Comparison of ENCODE assay signal across 8 cellular contexts in genomic region chr1:27600500-27601175, GRCh38. TPM values are rescaled to one million over a fixed set of nuclear protein-coding genes. Genes with fewer than 3 reads are reported as not detected.
DNase-seq lines count a peak whose midpoint lies in the region; ATAC-seq and TF ChIP-seq lines count a peak whose summit lies in the region.

No MANE protein-coding gene starts in this region.

- ATAC-seq in left ventricle myocardium superior (no peak), WTC11 (peak; percentile 53), upper lobe of right lung (no peak), GM21737 (IDR thresholded peaks at IDR 0.05; ENCODE audit: unreplicated experiment) (no peak), HG02884 (IDR thresholded peaks at IDR 0.05; ENCODE audit: unreplicated experiment) (no peak)

- H3K36me3 ChIP-seq in left ventricle myocardium inferior (no peaks in the 10 kb centered on the region), upper lobe of right lung (no peaks in the 10 kb centered on the region)

- H3K36me3 Mint-ChIP-seq in WTC11: no peaks in the 10 kb centered on the region

- no peaks in the 10 kb centered on the region for H3K9me3 Mint-ChIP-seq in WTC11

- H3K9me3 ChIP-seq in left ventricle myocardium inferior (replicated peaks) (no peaks in the 10 kb centered on the region), upper lobe of right lung (no peaks in the 10 kb centered on the region)

- H3K27me3 Mint-ChIP-seq in WTC11 (ENCODE audit: low read depth): no peaks in the 10 kb centered on the region; the same call in 1 of the 2 replicates

- H3K27ac Mint-ChIP-seq in WTC11: peak overlapping the region; percentile 46; the same call in 1 of the 2 replicates

- intact Hi-C loops in left ventricle myocardium inferior (cut with micrococcal nuclease) (no loop called here), left ventricle myocardium superior (cut with micrococcal nuclease) (loop anchor here (5.0 kb wide), 1 partner anchor 38 kb away; no protein-coding TSS in a partner anchor), upper lobe of right lung (cut with DNase I) (loop anchor here (10.0 kb wide), 2 partner anchors 66 to 206 kb away; partner anchors contain the start of gene GPR3)

- no peaks in the 10 kb centered on the region for H3K27me3 ChIP-seq in left ventricle myocardium inferior (ENCODE audit: low read depth)
- H3K27me3 ChIP-seq in upper lobe of right lung: no peaks in the 10 kb centered on the region

- peak overlapping the region; percentile 57 for H3K4me3 Mint-ChIP-seq in WTC11

- TF ChIP-seq CTCF in left ventricle myocardium inferior (IDR thresholded peaks at IDR 0.05; ENCODE audit: borderline replicate concordance): no peak
- TF ChIP-seq CTCF in WTC11 (IDR thresholded peaks at IDR 0.05): no peak
- no peak for TF ChIP-seq CTCF in upper lobe of right lung (IDR thresholded peaks at IDR 0.05)

- DNase-seq in left ventricle myocardium inferior (no peak), left ventricle myocardium superior (no peak), WTC11 (ENCODE audit: low spot score) (no peak), left kidney (ENCODE audit: low read depth, low spot score) (peak; percentile 88), upper lobe of right lung (no peak)
- DNase-seq in stimulated activated CD4-positive, alpha-beta T cell treated with anti-CD3 and anti-CD28 coated beads, Interleukin-4, amount 100 ng/mL, for 24 hours: no peak

- H3K4me1 ChIP-seq in left ventricle myocardium inferior (peaks cover 96% of the 10 kb centered on the region), upper lobe of right lung (peaks cover 49% of the 10 kb centered on the region)

- POLR2A ChIA-PET in WTC11 (lab: Charles Lee): interaction anchor here (1.0 to 6.5 kb wide), 4 partner anchors 26 to 235 kb away, joined by 3 to 33 read pairs (median 9); no protein-coding TSS in a partner anchor

- CTCF ChIA-PET in WTC11 (lab: Charles Lee): interaction anchor here (0.5 to 13.6 kb wide), 36 partner anchors 9 to 1366 kb away, joined by 3 to 376 read pairs (median 6); partner anchors contain the start of gene CEP85

- H3K27ac ChIP-seq in left ventricle myocardium inferior (replicated peaks) (peak overlapping the region; percentile 98), upper lobe of right lung (peak overlapping the region; percentile 30)

- H3K4me3 ChIP-seq in left ventricle myocardium inferior (peak overlapping the region; percentile 99), upper lobe of right lung (peak overlapping the region; percentile 82)

- peaks cover 39% of the 10 kb centered on the region for H3K4me1 Mint-ChIP-seq in WTC11

TF ChIP-seq in WTC11, 78 proteins besides CTCF, POLR2A, EP300 and RAD21:
- TF ChIP-seq RELA (CRISPR knock-in tag; IDR thresholded peaks at IDR 0.05; ENCODE audit: borderline replicate concordance): no peak
- peak; percentile 65 for TF ChIP-seq NFYB (CRISPR knock-in tag; conservative IDR thresholded peaks at IDR 0.05; ENCODE audit: low read depth)

RNA-seq across cellular contexts. Expression of gene AHDC1, which starts 3.3 kb away (rescaled TPM):
- 40.1 TPM for total RNA-seq in left ventricle myocardium inferior
- 42.8 TPM for total RNA-seq in left ventricle myocardium superior
- total RNA-seq in WTC11 (2021): 31.6 to 49.0 TPM (median 32.6 TPM) in 3 replicates
- 34.2 TPM for total RNA-seq in upper lobe of right lung

RNA-seq across cellular contexts. Expression of gene FGR, which starts 34.3 kb away (rescaled TPM):
- total RNA-seq in left ventricle myocardium inferior (3.5 TPM), left ventricle myocardium superior (4.7 TPM), WTC11 (2021) (0.30 to 0.77 TPM (median 0.46 TPM) in 3 replicates), upper lobe of right lung (149 TPM)

Comparison
In these comparisons a context has a peak if more than half of its experiments do, and no peak if none do; other contexts are left out.
1. RNA of gene FGR, which starts 34.3 kb away (total RNA-seq): 149 TPM in upper lobe of right lung (single experiment); 4.7 TPM in left ventricle myocardium superior (single experiment), 3.5 TPM in left ventricle myocardium inferior (single experiment) and 0.30 to 0.77 TPM in WTC11; every median in the first group is over 10 times any median in the second.